Comparison of ENCODE assay signal across 11 cellular contexts in genomic region chr1:229059671-229060079, GRCh38.
DNase-seq lines count a peak whose midpoint lies in the region; ATAC-seq, FAIRE-seq and TF ChIP-seq lines count a peak whose summit lies in the region.
"Had no signal": no experiment of that assay in that cellular context is flagged by ENCODE, and none has a peak within 500 bp of the region (broad histone marks: within the 10 kb centered on the region; RNA-seq: fewer than 3 reads in every experiment).

No MANE protein-coding gene starts in this region.

- no peaks in the 10 kb centered on the region for H3K27me3 ChIP-seq in thyroid gland

- DNase-seq in RWPE1 (ENCODE audit: low spot score) (no peak), mucosa of gallbladder (ENCODE audit: low spot score) (peak; percentile 46), thyroid gland (peak; percentile 69 to 72), urothelium cell line (ENCODE audit: low spot score) (no peak), NCI-H69 (lab: John Stamatoyannopoulos, UW) (no peak)
- DNase-seq in stimulated activated CD4-positive, alpha-beta T cell treated with anti-CD3 and anti-CD28 coated beads, Interleukin-1b, Interleukin-23, amount 100 ng/mL, for 48 hours = no peak
- DNase-seq: activated CD4-positive, alpha-beta memory T cell treated with anti-CD3 and anti-CD28 coated beads for 36 hours; NCI-H1105; stimulated activated CD4-positive, alpha-beta T cell treated with anti-CD3 and anti-CD28 coated beads, Interleukin-2, amount 100 ng/mL, for 48 hours had no signal

- POLR2A ChIA-PET in RWPE1 (lab: Yijun Ruan, JAX; ENCODE audit: low non-redundant PET) = no interaction called here

- H3K9me3 ChIP-seq in thyroid gland = no peaks in the 10 kb centered on the region

- 12% methylated on average over 9 of the region's 9 CpGs for WGBS in thyroid gland, 2 donors

- no peak overlapping the region for H3K4me3 ChIP-seq in thyroid gland (replicated peaks in 1 of 3)

- no peak for TF ChIP-seq CTCF in RWPE1 (conservative IDR thresholded peaks at IDR 0.05; ENCODE audit: low read depth)
- TF ChIP-seq CTCF in thyroid gland (IDR thresholded peaks at IDR 0.05) = no peak

- no peak for FAIRE-seq in urothelium cell line (lab: Jason Lieb, UNC)

- no peaks in the 10 kb centered on the region for H3K36me3 ChIP-seq in thyroid gland

- H3K4me1 ChIP-seq in thyroid gland = peaks cover 60 to 76% of the 10 kb centered on the region in 2 donors

- ATAC-seq in esophagus mucosa = peak; percentile 67
- no peak for ATAC-seq in HG02870 (IDR thresholded peaks at IDR 0.05; ENCODE audit: unreplicated experiment)

- H3K27ac ChIP-seq in RWPE1 = peak overlapping the region; percentile 51
- H3K27ac ChIP-seq in thyroid gland = peak overlapping the region; percentile 89 to 95 (median 93)

- TF ChIP-seq POLR2A in thyroid gland (IDR thresholded peaks at IDR 0.05) = peak in 1 of 2 donors; percentile 57

- intact Hi-C loops in thyroid gland (cut with DNase I) = no loop called here

- CTCF ChIA-PET in RWPE1 (lab: Yijun Ruan, JAX) = interaction anchor here (1.0 kb wide), 1 partner anchor 18 kb away, joined by 4 read pairs; no protein-coding TSS in a partner anchor

Comparison
In these comparisons a context has a peak if more than half of its experiments do, and no peak if none do; other contexts are left out.
1. DNase-seq: peak in mucosa of gallbladder (single experiment) and thyroid gland (2 of 2); none in RWPE1 (single experiment), urothelium cell line (single experiment), stimulated activated CD4-positive, alpha-beta T cell treated with anti-CD3 and anti-CD28 coated beads, Interleukin-1b, Interleukin-23, amount 100 ng/mL, for 48 hours (single experiment) and NCI-H69 (single experiment).